ENCODE assay signal across 16 cellular contexts in genomic region chr11:11706022-11706421, GRCh38.
DNase-seq lines count a peak whose midpoint lies in the region; ATAC-seq and TF ChIP-seq lines count a peak whose summit lies in the region.
"Had no signal": no experiment of that assay in that cellular context is flagged by ENCODE, and none has a peak within 500 bp of the region (broad histone marks: within the 10 kb centered on the region; RNA-seq: fewer than 3 reads in every experiment).

No MANE protein-coding gene starts in this region.

- DNase-seq in HCEC 1CT: peak; percentile 46
- DNase-seq in NCI-H2107 treated with DMSO at 0.1 percent for 48 hours (lab: John Stamatoyannopoulos, UW; ENCODE audit: unreplicated experiment): peak; percentile 47
- peak; percentile 12 for DNase-seq in epithelial cell of prostate (ENCODE audit: low read depth, low spot score)
- DNase-seq in renal cortical epithelial cell (ENCODE audit: low read depth): peak; percentile 10
- no peak for DNase-seq in RPMI8226
- DNase-seq in Right ventricle myocardium inferior (ENCODE audit: missing footprints): no peak
- no peak for DNase-seq in GM10266 (ENCODE audit: extremely low spot score)
- DNase-seq: activated CD4-positive, alpha-beta T cell treated with anti-CD3 and anti-CD28 coated beads for 36 hours; activated naive CD4-positive, alpha-beta T cell treated with Interleukin-2 at 50 U/mL for 16 hours; hippocampal formation; left lung; MG63; NCI-H1930; substantia nigra; T1000 had no signal

- TF ChIP-seq CTCF in GM10266 (IDR thresholded peaks at IDR 0.05; ENCODE audit: control insufficient read depth, insufficient read depth, low read depth, missing control alignments): no peak

- ATAC-seq in Right ventricle myocardium inferior: no peak
- ATAC-seq: activated CD4-positive, alpha-beta T cell treated with anti-CD3 and anti-CD28 coated beads for 36 hours; left lung had no signal

- intact Hi-C loops in Right ventricle myocardium inferior (cut with DNase I): no loop called here

- no peak overlapping the region for H3K27ac ChIP-seq in epithelial cell of prostate
- H3K27ac ChIP-seq: coronary artery, left lung had no signal

Comparison
In these comparisons a context has a peak if more than half of its experiments do, and no peak if none do; other contexts are left out.
1. DNase-seq: peak in HCEC 1CT (single experiment), NCI-H2107 treated with DMSO at 0.1 percent for 48 hours (single experiment), epithelial cell of prostate (single experiment) and renal cortical epithelial cell (single experiment); none in RPMI8226 (single experiment), Right ventricle myocardium inferior (single experiment) and GM10266 (single experiment).